In the genomic region with DNA sequence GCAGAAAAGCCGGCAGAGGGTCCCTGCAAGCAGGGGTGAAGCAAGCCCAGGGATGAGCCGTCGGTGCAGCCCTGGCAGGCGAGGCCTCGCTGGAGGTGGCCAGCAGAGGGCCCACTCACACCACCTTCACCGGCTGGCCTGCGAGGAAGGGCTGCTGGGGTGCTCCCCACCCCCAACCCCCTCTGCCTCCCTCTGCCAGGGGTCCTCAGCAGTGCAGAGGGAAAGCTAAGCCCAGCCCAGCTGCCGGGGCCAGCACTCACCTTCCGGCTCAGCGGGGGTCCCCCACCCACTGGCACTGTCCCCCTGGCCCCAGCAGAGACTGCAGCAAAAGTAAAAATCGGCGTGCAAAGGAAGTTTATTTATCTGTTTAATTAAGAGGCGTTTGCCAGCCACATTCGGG, we compare ENCODE assay signal across 9 cellular contexts.
A peak's percentile ranks its signal among the peaks of the same experiment; 100 is the strongest.
DNase-seq lines count a peak whose midpoint lies in the region; ATAC-seq and TF ChIP-seq lines count a peak whose summit lies in the region.
"Had no signal": no experiment of that assay in that cellular context is flagged by ENCODE, and none has a peak within 500 bp of the region (broad histone marks: within the 10 kb centered on the region; RNA-seq: fewer than 3 reads in every experiment).

No MANE protein-coding gene starts in this region.

- H3K27me3 Mint-ChIP-seq in activated CD4-positive, alpha-beta T cell treated with anti-CD3 and anti-CD28 coated beads, Interleukin-2, amount 10 ng/mL, durations not matched to agents 24 days and 14 days = peaks cover 31% of the 10 kb centered on the region
- H3K27me3 Mint-ChIP-seq in effector memory CD8-positive, alpha-beta T cell = peaks cover 57 to 98% of the 10 kb centered on the region in 2 donors

- peaks cover 55 to 72% (median 65%) of the 10 kb centered on the region in 3 donors for H3K27me3 ChIP-seq in gastrocnemius medialis

- ATAC-seq in esophagus mucosa = peak; percentile 56
- ATAC-seq in gastrocnemius medialis = no peak
- ATAC-seq in HG02885 (IDR thresholded peaks at IDR 0.05; ENCODE audit: poor library complexity, unreplicated experiment) = no peak
- ATAC-seq in effector memory CD8-positive, alpha-beta T cell (replicated peaks) = no peak

- H3K36me3 ChIP-seq in gastrocnemius medialis = no peaks in the 10 kb centered on the region

- no peak overlapping the region for H3K27ac ChIP-seq in gastrocnemius medialis

- H3K4me1 Mint-ChIP-seq in activated CD4-positive, alpha-beta T cell treated with anti-CD3 and anti-CD28 coated beads, Interleukin-2, amount 10 ng/mL, durations not matched to agents 24 days and 14 days = no peaks in the 10 kb centered on the region
- H3K4me1 Mint-ChIP-seq in effector memory CD8-positive, alpha-beta T cell (ENCODE audit: low read depth in 2 of 2) = peaks cover 0 to 3% of the 10 kb centered on the region in 2 donors

- H3K36me3 Mint-ChIP-seq in activated CD4-positive, alpha-beta T cell treated with anti-CD3 and anti-CD28 coated beads, Interleukin-2, amount 10 ng/mL, durations not matched to agents 24 days and 14 days (ENCODE audit: low read depth) = no peaks in the 10 kb centered on the region
- H3K36me3 Mint-ChIP-seq in effector memory CD8-positive, alpha-beta T cell (ENCODE audit: insufficient read depth) = no peaks in the 10 kb centered on the region

- no peak overlapping the region for H3K4me3 ChIP-seq in gastrocnemius medialis

- H3K27ac Mint-ChIP-seq in activated CD4-positive, alpha-beta T cell treated with anti-CD3 and anti-CD28 coated beads, Interleukin-2, amount 10 ng/mL, durations not matched to agents 24 days and 14 days = no peak overlapping the region
- no peak overlapping the region for H3K27ac Mint-ChIP-seq in effector memory CD8-positive, alpha-beta T cell

- TF ChIP-seq CTCF in gastrocnemius medialis (IDR thresholded peaks at IDR 0.05 in 4 of 5, conservative IDR thresholded peaks at IDR 0.05 in 1 of 5) = peak; percentile 19 to 65 (median 48)

- in situ Hi-C loops in gastrocnemius medialis (cut with MboI; ENCODE audit: low sequenced_read_pairs in 4 of 4) = loop anchor here in 3 of 4 donors (25.0 kb wide), 1 partner anchor 199 kb away; no protein-coding TSS in a partner anchor

- intact Hi-C loops in activated CD4-positive, alpha-beta T cell treated with anti-CD3 and anti-CD28 coated beads, Interleukin-2, amount 10 ng/mL, durations not matched to agents 24 days and 14 days (cut with micrococcal nuclease) = no loop called here
- intact Hi-C loops in gastrocnemius medialis (cut with DNase I; ENCODE audit: low total_unique reads) = loop anchor here (1.0 kb wide), 1 partner anchor 203 kb away; no protein-coding TSS in a partner anchor

- no peaks in the 10 kb centered on the region for H3K9me3 Mint-ChIP-seq in activated CD4-positive, alpha-beta T cell treated with anti-CD3 and anti-CD28 coated beads, Interleukin-2, amount 10 ng/mL, durations not matched to agents 24 days and 14 days
- H3K9me3 Mint-ChIP-seq in effector memory CD8-positive, alpha-beta T cell = no peaks in the 10 kb centered on the region

- TF ChIP-seq POLR2A in gastrocnemius medialis (IDR thresholded peaks at IDR 0.05) = no peak

- H3K4me3 Mint-ChIP-seq in activated CD4-positive, alpha-beta T cell treated with anti-CD3 and anti-CD28 coated beads, Interleukin-2, amount 10 ng/mL, durations not matched to agents 24 days and 14 days = no peak overlapping the region
- H3K4me3 Mint-ChIP-seq in effector memory CD8-positive, alpha-beta T cell = no peak overlapping the region

- H3K4me1 ChIP-seq in gastrocnemius medialis = no peaks in the 10 kb centered on the region

- H3K9me3 ChIP-seq in gastrocnemius medialis = no peaks in the 10 kb centered on the region

- DNase-seq in activated CD4-positive, alpha-beta T cell treated with anti-CD3 and anti-CD28 coated beads, Interleukin-2, amount 10 ng/mL, durations not matched to agents 24 days and 14 days = peak; percentile 57
- no peak for DNase-seq in activated CD4-positive, alpha-beta T cell treated with anti-CD3 and anti-CD28 coated beads for 4 hours
- DNase-seq in NCI-H69 (lab: John Stamatoyannopoulos, UW) = peak; percentile 48
- no peak for DNase-seq in gastrocnemius medialis
- DNase-seq in DMS153 treated with DMSO at 0.1 percent for 48 hours (lab: John Stamatoyannopoulos, UW; ENCODE audit: unreplicated experiment) = no peak
- no peak for DNase-seq in effector memory CD8-positive, alpha-beta T cell
- DNase-seq: right cardiac atrium had no signal

Comparison
In these comparisons a context has a peak if more than half of its experiments do, and no peak if none do; other contexts are left out.
1. DNase-seq: peak in activated CD4-positive, alpha-beta T cell treated with anti-CD3 and anti-CD28 coated beads, Interleukin-2, amount 10 ng/mL, durations not matched to agents 24 days and 14 days (single experiment) and NCI-H69 (single experiment); none in activated CD4-positive, alpha-beta T cell treated with anti-CD3 and anti-CD28 coated beads for 4 hours (0 of 2), gastrocnemius medialis (0 of 2), DMS153 treated with DMSO at 0.1 percent for 48 hours (single experiment) and effector memory CD8-positive, alpha-beta T cell (0 of 3).